1 cellular context compared by ENCODE assay signal in genomic region chr10:58140706-58141347, GRCh38.
TF ChIP-seq lines count a peak whose summit lies in the region.

No MANE protein-coding gene starts in this region.

TF ChIP-seq in SK-N-SH treated with all-trans-retinoic acid at 6 μM for 48 hours, 23 proteins besides CTCF, POLR2A, EP300 and RAD21 (continued from another document):
- TF ChIP-seq ARNTL (CRISPR knock-in tag; IDR thresholded peaks at IDR 0.05; ENCODE audit: borderline replicate concordance, low read depth) (no peak), POU6F1 (CRISPR knock-in tag; IDR thresholded peaks at IDR 0.05; ENCODE audit: borderline replicate concordance, low read depth) (no peak), TCF4 (CRISPR knock-in tag; IDR thresholded peaks at IDR 0.05; ENCODE audit: borderline replicate concordance) (no peak), ISL1 (CRISPR knock-in tag; IDR thresholded peaks at IDR 0.05) (no peak), SNAI2 (CRISPR knock-in tag; IDR thresholded peaks at IDR 0.05) (no peak), BACH2 (CRISPR knock-in tag; IDR thresholded peaks at IDR 0.05; ENCODE audit: borderline replicate concordance) (no peak), TOX (CRISPR knock-in tag; IDR thresholded peaks at IDR 0.05; ENCODE audit: borderline replicate concordance) (no peak), CREB5 (CRISPR knock-in tag; IDR thresholded peaks at IDR 0.05; ENCODE audit: low read depth) (no peak), OSR1 (CRISPR knock-in tag; IDR thresholded peaks at IDR 0.05) (no peak), ESRRG (CRISPR knock-in tag; IDR thresholded peaks at IDR 0.05) (no peak), PATZ1 (CRISPR knock-in tag; IDR thresholded peaks at IDR 0.05; ENCODE audit: borderline replicate concordance) (no peak)
